ENCODE assay signal across 18 cellular contexts in genomic region chr4:92060333-92060732, GRCh38.
A peak's percentile ranks its signal among the peaks of the same experiment; 100 is the strongest.
DNase-seq lines count a peak whose midpoint lies in the region; ATAC-seq and TF ChIP-seq lines count a peak whose summit lies in the region.
"Had no signal": no experiment of that assay in that cellular context is flagged by ENCODE, and none has a peak within 500 bp of the region (broad histone marks: within the 10 kb centered on the region; RNA-seq: fewer than 3 reads in every experiment).

No MANE protein-coding gene starts in this region.

- no peak for TF ChIP-seq POLR2A in heart left ventricle (IDR thresholded peaks at IDR 0.05)
- no peak for TF ChIP-seq POLR2A in sigmoid colon (IDR thresholded peaks at IDR 0.05)

- H3K27me3 Mint-ChIP-seq in GM23338 (ENCODE audit: insufficient read depth, low read depth, poor library complexity): peaks cover 1% of the 10 kb centered on the region

- H3K4me1 Mint-ChIP-seq in GM23338: no peaks in the 10 kb centered on the region

- H3K4me3 ChIP-seq in GM23338 (no peak overlapping the region), WERI-Rb-1 (ENCODE audit: low read depth, low read length) (no peak overlapping the region), heart left ventricle (no peak overlapping the region), sigmoid colon (no peak overlapping the region)
- H3K4me3 ChIP-seq: GM23248, SJCRH30 had no signal

- H3K9me2 ChIP-seq in GM23338 (ENCODE audit: insufficient read depth): peaks cover 3% of the 10 kb centered on the region; the same call in 1 of the 2 replicates

- H3K4me1 ChIP-seq in GM23338 (ENCODE audit: insufficient read depth): no peaks in the 10 kb centered on the region
- H3K4me1 ChIP-seq in heart left ventricle: no peaks in the 10 kb centered on the region
- H3K4me1 ChIP-seq in sigmoid colon: no peaks in the 10 kb centered on the region
- H3K4me1 ChIP-seq: SJCRH30 had no signal

- ATAC-seq in GM23338 (peak; percentile 94), heart left ventricle (no peak)

- H4K20me1 ChIP-seq in GM23338 (replicated peaks; ENCODE audit: insufficient read depth): no peaks in the 10 kb centered on the region

- H3K27me3 ChIP-seq in GM23338 (ENCODE audit: insufficient read depth) (no peaks in the 10 kb centered on the region), WERI-Rb-1 (ENCODE audit: insufficient read depth, low read depth, severe bottlenecking) (no peaks in the 10 kb centered on the region), heart left ventricle (no peaks in the 10 kb centered on the region), sigmoid colon (no peaks in the 10 kb centered on the region)
- H3K27me3 ChIP-seq: SJCRH30 had no signal

- H3K9me3 Mint-ChIP-seq in GM23338: no peaks in the 10 kb centered on the region

- H3F3A ChIP-seq in GM23338 (replicated peaks; ENCODE audit: low read depth): no peaks in the 10 kb centered on the region

- no peak overlapping the region for H3K27ac Mint-ChIP-seq in GM23338
- H3K27ac Mint-ChIP-seq: HFFc6 had no signal

- no peak for TF ChIP-seq EP300 in sigmoid colon (IDR thresholded peaks at IDR 0.05)

- no peaks in the 10 kb centered on the region for H3K36me3 Mint-ChIP-seq in GM23338 (ENCODE audit: low read depth)

- H2AFZ ChIP-seq in GM23338: peak overlapping the region; percentile 61; the same call in 1 of the 2 replicates
- H2AFZ ChIP-seq: GM23248 had no signal

- intact Hi-C loops in heart left ventricle (cut with DNase I): no loop called here
- intact Hi-C loops in sigmoid colon (cut with DNase I): no loop called here

- H3K4me2 ChIP-seq in GM23338: no peak overlapping the region

- DNase-seq in NCI-H345 (lab: John Stamatoyannopoulos, UW): peak; percentile 47
- no peak for DNase-seq in NCI-H345 treated with DMSO at 0.1 percent for 48 hours (lab: John Stamatoyannopoulos, UW; ENCODE audit: unreplicated experiment)
- peak; percentile 57 for DNase-seq in GM23338 (ENCODE audit: low spot score)
- peak; percentile 30 for DNase-seq in WERI-Rb-1
- peak; percentile 9 for DNase-seq in iPS-NIHi11 (ENCODE audit: low spot score)
- DNase-seq in heart left ventricle: no peak
- DNase-seq in sigmoid colon: no peak
- no peak for DNase-seq in mucosa of gallbladder (ENCODE audit: low spot score)
- DNase-seq: EL, GM23248, HFFc6, Kasumi-1, NCI-H187, NCI-H2107, NCI-H526 treated with DMSO at 0.1 percent for 48 hours, OCI-M1, SJCRH30, T-helper 1 cell had no signal

- H3K36me3 ChIP-seq in GM23338 (ENCODE audit: insufficient read depth) (no peaks in the 10 kb centered on the region), WERI-Rb-1 (no peaks in the 10 kb centered on the region), heart left ventricle (no peaks in the 10 kb centered on the region), sigmoid colon (no peaks in the 10 kb centered on the region)
- H3K36me3 ChIP-seq: SJCRH30 had no signal

- no peaks in the 10 kb centered on the region for H3K79me2 ChIP-seq in GM23338 (replicated peaks; ENCODE audit: insufficient read depth)

- no peaks in the 10 kb centered on the region for H3K9me3 ChIP-seq in WERI-Rb-1 (ENCODE audit: severe bottlenecking)
- H3K9me3 ChIP-seq in heart left ventricle: no peaks in the 10 kb centered on the region
- H3K9me3 ChIP-seq in sigmoid colon: no peaks in the 10 kb centered on the region
- H3K9me3 ChIP-seq: SJCRH30 had no signal

- TF ChIP-seq CTCF in GM23338 (conservative IDR thresholded peaks at IDR 0.05; ENCODE audit: low read depth in 2 of 2): peak; percentile 58 to 64
- TF ChIP-seq CTCF in WERI-Rb-1 (IDR thresholded peaks at IDR 0.05; ENCODE audit: low read depth, low read length): 0 out of 2 replicates have a peak, but pooled peaks have one; percentile 25
- TF ChIP-seq CTCF in heart left ventricle (IDR thresholded peaks at IDR 0.05): no peak
- TF ChIP-seq CTCF in sigmoid colon (IDR thresholded peaks at IDR 0.05): no peak

- no peak overlapping the region for H3K4me3 Mint-ChIP-seq in GM23338
- H3K4me3 Mint-ChIP-seq: HFFc6 had no signal

- H3K27ac ChIP-seq in GM23338 (ENCODE audit: low read depth) (no peak overlapping the region), WERI-Rb-1 (no peak overlapping the region), heart left ventricle (no peak overlapping the region), sigmoid colon (no peak overlapping the region)
- H3K27ac ChIP-seq: GM23248, SJCRH30 had no signal

- 62 to 80% (median 66%) methylated on average over 2 of the region's 2 CpGs for WGBS in heart left ventricle, 4 donors
- 80 to 87% methylated on average over 2 of the region's 2 CpGs for WGBS in sigmoid colon, 2 donors

TF ChIP-seq in GM23338, 12 proteins besides CTCF, POLR2A, EP300 and RAD21 (continues in another document):
- TF ChIP-seq ZNF462 (CRISPR knock-in tag; IDR thresholded peaks at IDR 0.05) (no peak), ETS1 (IDR thresholded peaks at IDR 0.05) (no peak), POLR2AphosphoS5 (IDR thresholded peaks at IDR 0.05; ENCODE audit: low read depth) (no peak), ZNF331 (CRISPR knock-in tag; IDR thresholded peaks at IDR 0.05; ENCODE audit: low read depth) (no peak), JUNB (IDR thresholded peaks at IDR 0.05; ENCODE audit: unreplicated experiment) (no peak), CREB1 (CRISPR knock-in tag; IDR thresholded peaks at IDR 0.05; ENCODE audit: low read depth) (no peak), EZH2 (IDR thresholded peaks at IDR 0.05; ENCODE audit: low read depth, unreplicated experiment) (no peak), EZH2phosphoT487 (IDR thresholded peaks at IDR 0.05; ENCODE audit: unreplicated experiment) (no peak), ZNF114 (CRISPR knock-in tag; IDR thresholded peaks at IDR 0.05) (no peak), STAT1 (IDR thresholded peaks at IDR 0.05; ENCODE audit: unreplicated experiment) (no peak)

Comparison
In these comparisons a context has a peak if more than half of its experiments do, and no peak if none do; other contexts are left out.
1. DNase-seq: peak in NCI-H345 (single experiment), GM23338 (single experiment), WERI-Rb-1 (single experiment) and iPS-NIHi11 (single experiment); none in NCI-H345 treated with DMSO at 0.1 percent for 48 hours (single experiment), heart left ventricle (0 of 5), sigmoid colon (single experiment) and mucosa of gallbladder (single experiment).
2. CTCF ChIP-seq: peak in GM23338 (2 of 2) and WERI-Rb-1 (single experiment); none in heart left ventricle (0 of 12) and sigmoid colon (0 of 4).